In the genomic region with DNA sequence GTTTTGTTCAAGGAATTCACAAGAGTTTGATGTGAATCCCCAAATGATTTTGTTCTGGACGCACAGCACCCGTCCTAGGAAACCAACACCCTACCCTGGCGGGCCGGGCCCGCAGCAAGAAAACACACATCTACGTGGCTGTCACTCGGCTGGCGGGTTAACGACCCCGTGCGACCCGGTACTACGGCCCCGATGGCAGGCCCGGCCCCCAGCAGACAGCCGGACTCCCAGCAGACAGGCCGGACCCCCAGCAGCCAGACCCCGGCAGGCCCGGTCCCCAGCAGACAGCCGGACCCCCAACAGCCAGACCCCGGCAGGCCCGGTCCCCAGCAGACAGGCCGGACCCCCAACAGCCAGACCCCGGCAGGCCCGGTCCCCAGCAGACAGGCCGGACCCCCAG, we compare ENCODE assay signal across 8 cellular contexts. TPM values are rescaled to one million over a fixed set of nuclear protein-coding genes. Genes with fewer than 3 reads are reported as not detected.
DNase-seq lines count a peak whose midpoint lies in the region; ATAC-seq and TF ChIP-seq lines count a peak whose summit lies in the region.
"Not testable (repeated sequence)": the region's sequence is repeated elsewhere in the genome, so short reads cannot be mapped to it uniquely, and the experiment has no call there.

No MANE protein-coding gene starts in this region.

- not testable (repeated sequence) for H2BK5ac ChIP-seq in trophoblast cell (ENCODE audit: low read depth, low read length, poor library complexity)

- not testable (repeated sequence) for H3K9me3 Mint-ChIP-seq in CD8-positive, alpha-beta memory T cell; activated CD4-positive, alpha-beta T cell treated with anti-CD3 and anti-CD28 coated beads, Interleukin-2, amount 10 ng/mL, durations not matched to agents 7 days and 5 days

- intact Hi-C loops in breast epithelium (cut with DNase I; ENCODE audit: low total_unique reads); tibial artery (cut with DNase I; ENCODE audit: low total_unique reads): not testable (repeated sequence)

- ATAC-seq in lung (ENCODE audit: insufficient read depth, low FRiP score), result not testable (repeated sequence)

- not testable (repeated sequence) for H3F3A ChIP-seq in Loucy (ENCODE audit: low read depth)

- peak overlapping the region; percentile 90 for H3K27ac ChIP-seq in CD8-positive, alpha-beta memory T cell (ENCODE audit: low read depth, low read length)
- H3K27ac ChIP-seq in breast epithelium (peak overlapping the region in 1 of 2 donors; percentile 29), tibial artery (peak overlapping the region in 1 of 2 donors; percentile 59)
- H3K27ac ChIP-seq in lung (ENCODE audit: low read depth in 1 of 2, low read length in 1 of 2); trophoblast cell (ENCODE audit: low read depth, low read length): not testable (repeated sequence)

- H4K12ac ChIP-seq in trophoblast cell (ENCODE audit: low read depth, low read length), result not testable (repeated sequence)

- not testable (repeated sequence) for H3K27me3 Mint-ChIP-seq in CD8-positive, alpha-beta memory T cell; activated CD4-positive, alpha-beta T cell treated with anti-CD3 and anti-CD28 coated beads, Interleukin-2, amount 10 ng/mL, durations not matched to agents 7 days and 5 days

- peak overlapping the region; percentile 82 to 91 (median 88) for H3K4me3 Mint-ChIP-seq in CD8-positive, alpha-beta memory T cell
- H3K4me3 Mint-ChIP-seq in activated CD4-positive, alpha-beta T cell treated with anti-CD3 and anti-CD28 coated beads, Interleukin-2, amount 10 ng/mL, durations not matched to agents 7 days and 5 days, result peak overlapping the region; percentile 85

- H4K20me1 ChIP-seq in Loucy (ENCODE audit: insufficient read depth, low read length, poor library complexity, severe bottlenecking), result peaks cover 10% of the 10 kb centered on the region

- peak overlapping the region; percentile 63 for H4K8ac ChIP-seq in trophoblast cell (ENCODE audit: low read depth, low read length)

- peaks cover 17% of the 10 kb centered on the region for H3K4me1 ChIP-seq in CD8-positive, alpha-beta memory T cell (ENCODE audit: insufficient read depth, low read length)
- peaks cover 22% of the 10 kb centered on the region for H3K4me1 ChIP-seq in Loucy (ENCODE audit: insufficient read depth, low read length, poor library complexity, severe bottlenecking)
- peaks cover 0 to 16% of the 10 kb centered on the region in 2 donors for H3K4me1 ChIP-seq in breast epithelium
- not testable (repeated sequence) for H3K4me1 ChIP-seq in lung (ENCODE audit: control insufficient read depth in 2 of 2, insufficient read depth in 2 of 2, low read length in 2 of 2)
- peaks cover 11% of the 10 kb centered on the region in 2 experiments for H3K4me1 ChIP-seq in trophoblast cell (ENCODE audit: control insufficient read depth in 1 of 2, insufficient read depth in 2 of 2, low read length in 2 of 2)
- H3K4me1 ChIP-seq in tibial artery, result peaks cover 0 to 29% (median 18%) of the 10 kb centered on the region in 4 donors

- peak overlapping the region; percentile 62 for H3K4me3 ChIP-seq in CD8-positive, alpha-beta memory T cell (ENCODE audit: low read length)
- H3K4me3 ChIP-seq in Loucy (ENCODE audit: low read length, poor library complexity, severe bottlenecking) (peak overlapping the region; percentile 98), breast epithelium (peak overlapping the region; percentile 92 to 98 (median 95)), fibroblast of the aortic adventitia (ENCODE audit: low read depth, low read length) (peak overlapping the region; percentile 80), lung (peak overlapping the region; percentile 75), trophoblast cell (ENCODE audit: low read depth, low read length) (peak overlapping the region; percentile 77), tibial artery (peak overlapping the region; percentile 90 to 100)

- H2BK12ac ChIP-seq in trophoblast cell (ENCODE audit: low read length), result not testable (repeated sequence)

- H3K18ac ChIP-seq in trophoblast cell (ENCODE audit: low read length), result peak overlapping the region; percentile 15

- not testable (repeated sequence) for H3K23ac ChIP-seq in trophoblast cell (ENCODE audit: low read length)

- not testable (repeated sequence) for TF ChIP-seq POLR2A in breast epithelium (IDR thresholded peaks at IDR 0.05)

- peak overlapping the region; percentile 71 to 95 (median 92) for H3K27ac Mint-ChIP-seq in CD8-positive, alpha-beta memory T cell
- peak overlapping the region; percentile 89 for H3K27ac Mint-ChIP-seq in activated CD4-positive, alpha-beta T cell treated with anti-CD3 and anti-CD28 coated beads, Interleukin-2, amount 10 ng/mL, durations not matched to agents 7 days and 5 days

- WGBS in lung, 2 donors, result 3 to 20% methylated on average over 20 to 26 of the region's 26 CpGs
- no CpG with 5 or more reads among the region's 26 CpGs for WGBS in trophoblast cell (ENCODE audit: extremely low coverage, insufficient coverage, insufficient read length)

- H2AK5ac ChIP-seq in trophoblast cell (ENCODE audit: low read length), result peak overlapping the region; percentile 55

- H3K4me2 ChIP-seq in Loucy (ENCODE audit: low read depth, low read length, poor library complexity, severe bottlenecking) (peak overlapping the region; percentile 96), trophoblast cell (ENCODE audit: low read length) (peak overlapping the region; percentile 92)

- H3K4me1 Mint-ChIP-seq in CD8-positive, alpha-beta memory T cell, result peaks cover 22 to 37% (median 30%) of the 10 kb centered on the region in 3 donors
- H3K4me1 Mint-ChIP-seq in activated CD4-positive, alpha-beta T cell treated with anti-CD3 and anti-CD28 coated beads, Interleukin-2, amount 10 ng/mL, durations not matched to agents 7 days and 5 days, result peaks cover 25% of the 10 kb centered on the region

- H3K9me3 ChIP-seq in CD8-positive, alpha-beta memory T cell (ENCODE audit: low read length); Loucy (ENCODE audit: insufficient read depth, low read depth, low read length); breast epithelium; lung (ENCODE audit: control insufficient read depth in 2 of 2, insufficient read depth in 1 of 2, low read length in 1 of 2); trophoblast cell (ENCODE audit: insufficient read depth, low read depth, low read length); tibial artery: not testable (repeated sequence)

- H2BK120ac ChIP-seq in trophoblast cell (ENCODE audit: insufficient read depth, low read length, poor library complexity), result peak overlapping the region; percentile 28

- not testable (repeated sequence) for H3K9me2 ChIP-seq in Loucy (replicated peaks; ENCODE audit: low read depth, low read length)

- not testable (repeated sequence) for H2AFZ ChIP-seq in Loucy (ENCODE audit: low read length)
- H2AFZ ChIP-seq in trophoblast cell (ENCODE audit: insufficient read depth, low read length, poor library complexity), result peak overlapping the region; percentile 46

- not testable (repeated sequence) for H3K79me1 ChIP-seq in trophoblast cell (ENCODE audit: low read length)

- H3K4ac ChIP-seq in trophoblast cell (ENCODE audit: low read depth, low read length), result peak overlapping the region; percentile 98

- POLR2A ChIA-PET in CD8-positive, alpha-beta memory T cell (lab: Charles Lee), result interaction anchor here (0.9 to 1.6 kb wide), 3 partner anchors 11 to 21 kb away, joined by 4 to 8 read pairs (median 4); a partner anchor contains a TSS
- POLR2A ChIA-PET in activated CD4-positive, alpha-beta T cell treated with anti-CD3 and anti-CD28 coated beads, Interleukin-2, amount 10 ng/mL, durations not matched to agents 7 days and 5 days (lab: Charles Lee), result not testable (repeated sequence)

- DNase-seq in CD8-positive, alpha-beta memory T cell, result peak in 1 of 5 donors; percentile 39
- not testable (repeated sequence) for DNase-seq in activated CD4-positive, alpha-beta T cell treated with anti-CD3 and anti-CD28 coated beads, Interleukin-2, amount 10 ng/mL, durations not matched to agents 7 days and 5 days; breast epithelium (ENCODE audit: low spot score in 2 of 2); fibroblast of the aortic adventitia (ENCODE audit: low read depth); lung (ENCODE audit: low spot score); trophoblast cell; tibial artery

- H3K9ac ChIP-seq in Loucy (ENCODE audit: low read depth, low read length, poor library complexity, severe bottlenecking) (peak overlapping the region; percentile 86), trophoblast cell (ENCODE audit: low read length) (peak overlapping the region; percentile 14)

- H3K36me3 ChIP-seq in CD8-positive, alpha-beta memory T cell (ENCODE audit: insufficient read depth, low read length), result peaks cover 30% of the 10 kb centered on the region
- H3K36me3 ChIP-seq in Loucy (ENCODE audit: insufficient read depth, low read length) (peaks cover 18% of the 10 kb centered on the region; the same call in 1 of the 2 replicates), lung (ENCODE audit: control insufficient read depth in 2 of 2, insufficient read depth in 2 of 2, low read length in 2 of 2) (peaks cover 10 to 26% of the 10 kb centered on the region in 2 donors), trophoblast cell (ENCODE audit: control insufficient read depth in 1 of 2, insufficient read depth in 2 of 2, low read length in 2 of 2) (peaks cover 20 to 29% of the 10 kb centered on the region in 2 experiments), tibial artery (peaks cover 19 to 50% (median 38%) of the 10 kb centered on the region in 3 donors)
- H3K36me3 ChIP-seq in breast epithelium, result not testable (repeated sequence)

- not testable (repeated sequence) for TF ChIP-seq CTCF in Loucy (conservative IDR thresholded peaks at IDR 0.05; ENCODE audit: low read length); breast epithelium (IDR thresholded peaks at IDR 0.05); fibroblast of the aortic adventitia (IDR thresholded peaks at IDR 0.05; ENCODE audit: insufficient read depth, low read length); lung (IDR thresholded peaks at IDR 0.05; ENCODE audit: control extremely low read depth, extremely low read depth); tibial artery (IDR thresholded peaks at IDR 0.05)

- not testable (repeated sequence) for H4K91ac ChIP-seq in trophoblast cell (ENCODE audit: low read depth, low read length)

- peaks cover 0 to 50% (median 14%) of the 10 kb centered on the region in 3 donors for H3K36me3 Mint-ChIP-seq in CD8-positive, alpha-beta memory T cell
- H3K36me3 Mint-ChIP-seq in activated CD4-positive, alpha-beta T cell treated with anti-CD3 and anti-CD28 coated beads, Interleukin-2, amount 10 ng/mL, durations not matched to agents 7 days and 5 days (ENCODE audit: low read depth), result peaks cover 33% of the 10 kb centered on the region

- H3K27me3 ChIP-seq in CD8-positive, alpha-beta memory T cell (ENCODE audit: insufficient read depth, low read length, poor library complexity, severe bottlenecking); Loucy (ENCODE audit: insufficient read depth, low read length, poor library complexity, severe bottlenecking); breast epithelium; lung (ENCODE audit: control insufficient read depth, insufficient read depth); trophoblast cell (ENCODE audit: insufficient read depth, low read length); tibial artery: not testable (repeated sequence)

- peaks cover 51% of the 10 kb centered on the region for H3K79me2 ChIP-seq in Loucy (ENCODE audit: insufficient read depth, low read length)
- H3K79me2 ChIP-seq in trophoblast cell (ENCODE audit: control insufficient read depth, insufficient read depth, low read length, poor library complexity), result peaks cover 15% of the 10 kb centered on the region

- not testable (repeated sequence) for H3K14ac ChIP-seq in trophoblast cell (ENCODE audit: low read length)

- CTCF ChIA-PET in CD8-positive, alpha-beta memory T cell (lab: Charles Lee), result interaction anchor here (1.3 to 1.9 kb wide), 3 partner anchors 17 to 73 kb away, joined by 3 to 9 read pairs (median 5); a partner anchor contains a TSS
- CTCF ChIA-PET in activated CD4-positive, alpha-beta T cell treated with anti-CD3 and anti-CD28 coated beads, Interleukin-2, amount 10 ng/mL, durations not matched to agents 7 days and 5 days (lab: Charles Lee), result interaction anchor here (1.2 to 2.3 kb wide), 5 partner anchors 9 to 167 kb away, joined by 3 to 14 read pairs (median 7); a partner anchor contains a TSS

RNA-seq across cellular contexts. Expression of gene ZFAND2A, which starts 0.8 kb away (rescaled TPM):
- total RNA-seq in CD8-positive, alpha-beta memory T cell, result 10 to 100 TPM; 27.8 to 28.5 TPM
- polyA plus RNA-seq in CD8-positive, alpha-beta memory T cell, result 45.6 TPM
- total RNA-seq in activated CD4-positive, alpha-beta T cell treated with anti-CD3 and anti-CD28 coated beads, Interleukin-2, amount 10 ng/mL, durations not matched to agents 7 days and 5 days, result 10 to 100 TPM; 23.3 to 24.0 TPM
- total RNA-seq in breast epithelium (10 to 100 TPM; 31.9 to 41.6 (median 34.1) TPM), fibroblast of the aortic adventitia (ENCODE audit: low replicate concordance) (14.6 and 16.6 TPM in 2 replicates), lung (10 to 100 TPM; 17.3 to 23.3 TPM)
- 10 to 100 TPM; 36.8 to 44.3 TPM for polyA plus RNA-seq in lung
- polyA plus RNA-seq in trophoblast cell (2013), result 24.2 and 26.7 TPM in 2 replicates
